12 cellular contexts compared by ENCODE assay signal in genomic region chr13:95267662-95268369, GRCh38. TPM values are rescaled to one million over a fixed set of nuclear protein-coding genes. Genes with fewer than 3 reads are reported as not detected.
DNase-seq lines count a peak whose midpoint lies in the region; ATAC-seq, FAIRE-seq and TF ChIP-seq lines count a peak whose summit lies in the region.
"Had no signal": no experiment of that assay in that cellular context is flagged by ENCODE, and none has a peak within 500 bp of the region (broad histone marks: within the 10 kb centered on the region; RNA-seq: fewer than 3 reads in every experiment).

No MANE protein-coding gene starts in this region.

- peak; percentile 69 to 80; a peak in 3 of 5 replicates for TF ChIP-seq EP300 in A549 (IDR thresholded peaks at IDR 0.05)

- no peak overlapping the region for H3K4me3 Mint-ChIP-seq in natural killer cell
- H3K4me3 Mint-ChIP-seq: CD4-positive, CD25-positive, alpha-beta regulatory T cell; endodermal cell; neural crest cell had no signal

- H3K4me1 Mint-ChIP-seq in natural killer cell, result peaks cover 6 to 7% of the 10 kb centered on the region in 2 donors

- TF ChIP-seq CTCF in A549 (IDR thresholded peaks at IDR 0.05) (no peak), VCaP (conservative IDR thresholded peaks at IDR 0.05) (no peak), omental fat pad (IDR thresholded peaks at IDR 0.05) (no peak), natural killer cell (IDR thresholded peaks at IDR 0.05) (no peak)

- intact Hi-C loops in natural killer cell (cut with micrococcal nuclease), result no loop called here

- H3K9me3 ChIP-seq in A549, result no peaks in the 10 kb centered on the region

- peak overlapping the region; percentile 81 for H3K4me2 ChIP-seq in A549
- H3K4me2 ChIP-seq: PC-9 had no signal

- peaks cover 0 to 2% of the 10 kb centered on the region in 2 donors for H3K9me3 Mint-ChIP-seq in natural killer cell
- H3K9me3 Mint-ChIP-seq: neural crest cell had no signal

- no peak for TF ChIP-seq POLR2A in A549 (IDR thresholded peaks at IDR 0.05; ENCODE audit: low read length)

- CTCF ChIA-PET in A549 (lab: Yijun Ruan, JAX), result interaction anchor here (1.3 to 1.4 kb wide), 2 partner anchors 28 to 137 kb away, joined by 3 read pairs; no protein-coding TSS in a partner anchor

- H3K27ac ChIP-seq in A549, result peak overlapping the region; percentile 97 to 98
- H3K27ac ChIP-seq in VCaP, result peak overlapping the region; percentile 78
- H3K27ac ChIP-seq: PC-9 had no signal

- DNase-seq in A549 (ENCODE audit: low read depth in 1 of 2, low spot score in 1 of 2) (peak; percentile 76 to 85), HPDE6-E6E7 (ENCODE audit: extremely low spot score) (peak; percentile 13), kidney glomerular epithelial cell (lab: John Stamatoyannopoulos, UW) (peak; percentile 90), omental fat pad (ENCODE audit: low spot score) (no peak), natural killer cell (no peak), NCI-H2029 treated with DMSO at 0.1 percent for 48 hours (lab: John Stamatoyannopoulos, UW) (no peak)
- DNase-seq: CD4-positive, CD25-positive, alpha-beta regulatory T cell; endodermal cell; PC-9 had no signal

- H3K27ac Mint-ChIP-seq in natural killer cell, result no peak overlapping the region

- H3K4me1 ChIP-seq in A549, result peaks cover 69% of the 10 kb centered on the region

- 0% methylated on average over 6 of the region's 6 CpGs for WGBS in A549 (ENCODE audit: missing lambda C conversion rate)

- POLR2A ChIA-PET in A549 (lab: Yijun Ruan, JAX), result interaction anchor here (1.2 kb wide), 1 partner anchor 12 kb away, joined by 3 read pairs; no protein-coding TSS in a partner anchor

- no peaks in the 10 kb centered on the region for H3K27me3 Mint-ChIP-seq in natural killer cell (ENCODE audit: low read depth in 2 of 2)
- H3K27me3 Mint-ChIP-seq: CD4-positive, CD25-positive, alpha-beta regulatory T cell had no signal

- FAIRE-seq in A549 (lab: Jason Lieb, UNC), result no peak

- no peaks in the 10 kb centered on the region for H3K36me3 Mint-ChIP-seq in natural killer cell

- ATAC-seq in A549 (peak; percentile 75 to 89), omental fat pad (ENCODE audit: low FRiP score) (no peak), natural killer cell (no peak), GM19395 (IDR thresholded peaks at IDR 0.05; ENCODE audit: unreplicated experiment) (no peak)

- TF ChIP-seq RAD21 in A549 (conservative IDR thresholded peaks at IDR 0.05 in 1 of 2, IDR thresholded peaks at IDR 0.05 in 1 of 2), result no peak; a peak in 2 of 5 replicates

- H3K4me3 ChIP-seq in A549, result peak overlapping the region; percentile 18; the same call in 2 of the 3 replicates
- H3K4me3 ChIP-seq: PC-9 had no signal

TF ChIP-seq in A549, 52 proteins besides CTCF, POLR2A, EP300 and RAD21:
- TF ChIP-seq PBX3 (IDR thresholded peaks at IDR 0.05), result peak; percentile 76; the same call in 1 of the 2 replicates
- TF ChIP-seq CHD4 (IDR thresholded peaks at IDR 0.05; ENCODE audit: borderline replicate concordance), result no peak
- TF ChIP-seq TFCP2L1 (CRISPR knock-in tag; IDR thresholded peaks at IDR 0.05), result no peak
- TF ChIP-seq E2F6 (IDR thresholded peaks at IDR 0.05; ENCODE audit: borderline replicate concordance, low read depth), result peak; percentile 55; the same call in 1 of the 2 replicates
- no peak for TF ChIP-seq NPAS2 (CRISPR knock-in tag; IDR thresholded peaks at IDR 0.05; ENCODE audit: borderline replicate concordance)
- TF ChIP-seq JUNB (IDR thresholded peaks at IDR 0.05), result peak; percentile 79
- peak; percentile 77 to 81; a peak in 4 of 5 replicates for TF ChIP-seq JUN (IDR thresholded peaks at IDR 0.05)
- no peak for TF ChIP-seq CBX8 (IDR thresholded peaks at IDR 0.05)
- TF ChIP-seq GATA3 (IDR thresholded peaks at IDR 0.05; ENCODE audit: borderline replicate concordance), result peak; percentile 80
- no peak for TF ChIP-seq HEYL (CRISPR knock-in tag; IDR thresholded peaks at IDR 0.05)
- peak; percentile 56 for TF ChIP-seq FOSL2 (IDR thresholded peaks at IDR 0.05)
- peak; percentile 64 for TF ChIP-seq FOSL2 (CRISPR knock-in tag; IDR thresholded peaks at IDR 0.05)
- TF ChIP-seq CEBPB (IDR thresholded peaks at IDR 0.05), result peak; percentile 83 to 97
- no peak for TF ChIP-seq TP53 (CRISPR knock-in tag; IDR thresholded peaks at IDR 0.05)
- TF ChIP-seq ZSCAN20 (CRISPR knock-in tag; IDR thresholded peaks at IDR 0.05), result no peak
- no peak for TF ChIP-seq HMGXB4 (CRISPR knock-in tag; IDR thresholded peaks at IDR 0.05; ENCODE audit: borderline replicate concordance)
- TF ChIP-seq BCL3 (IDR thresholded peaks at IDR 0.05), result 0 out of 3 replicates have a peak, but pooled peaks have one; percentile 40
- TF ChIP-seq MAX (IDR thresholded peaks at IDR 0.05), result peak; percentile 92
- no peak for TF ChIP-seq KDM1A (IDR thresholded peaks at IDR 0.05; ENCODE audit: low read depth)
- peak; percentile 14; the same call in 1 of the 3 replicates for TF ChIP-seq SMC3 (IDR thresholded peaks at IDR 0.05)

RNA-seq across cellular contexts. Expression of gene ABCC4, which starts 33.4 kb away (rescaled TPM):
- 46.4 and 56.2 TPM in 2 replicates for polyA plus RNA-seq in A549 (2011; rRNA removed)
- polyA plus RNA-seq in A549 (2012; cell fraction: cytosol; rRNA removed), result 10.1 and 11.9 TPM in 2 replicates
- 12.6 and 16.8 TPM in 2 replicates for polyA plus RNA-seq in A549 (2012; cell fraction: nucleus; rRNA removed)
- 23.5 to 26.0 TPM (median 24.2 TPM) in 3 replicates for polyA plus RNA-seq in A549 (2017; fragmentation: RNase III; extraction: RNeasy Plus Mini Kit Qiagen cat#74134 plus additional on column Dnase treatment)
- 154 and 157 TPM in 2 replicates for polyA minus RNA-seq in A549 (2011; rRNA and poly(A)+ RNA removed)
- 10 to 100 TPM in 1 of 4 donors, 1 to 10 TPM in 3; 5.7 to 23.3 (median 6.9) TPM for total RNA-seq in omental fat pad
- 10 to 100 TPM in 1 of 3 donors, 1 to 10 TPM in 2; 4.8 to 10.3 (median 6.5) TPM for total RNA-seq in natural killer cell

Comparison
In these comparisons a context has a peak if more than half of its experiments do, and no peak if none do; other contexts are left out.
1. ATAC-seq: peak in A549 (2 of 2); none in omental fat pad (single experiment), natural killer cell (0 of 3) and GM19395 (single experiment).
2. DNase-seq: peak in A549 (2 of 2), HPDE6-E6E7 (single experiment) and kidney glomerular epithelial cell (single experiment); none in omental fat pad (single experiment), natural killer cell (single experiment) and NCI-H2029 treated with DMSO at 0.1 percent for 48 hours (single experiment).